Comparison of ENCODE assay signal across 2 cellular contexts in the genomic region with DNA sequence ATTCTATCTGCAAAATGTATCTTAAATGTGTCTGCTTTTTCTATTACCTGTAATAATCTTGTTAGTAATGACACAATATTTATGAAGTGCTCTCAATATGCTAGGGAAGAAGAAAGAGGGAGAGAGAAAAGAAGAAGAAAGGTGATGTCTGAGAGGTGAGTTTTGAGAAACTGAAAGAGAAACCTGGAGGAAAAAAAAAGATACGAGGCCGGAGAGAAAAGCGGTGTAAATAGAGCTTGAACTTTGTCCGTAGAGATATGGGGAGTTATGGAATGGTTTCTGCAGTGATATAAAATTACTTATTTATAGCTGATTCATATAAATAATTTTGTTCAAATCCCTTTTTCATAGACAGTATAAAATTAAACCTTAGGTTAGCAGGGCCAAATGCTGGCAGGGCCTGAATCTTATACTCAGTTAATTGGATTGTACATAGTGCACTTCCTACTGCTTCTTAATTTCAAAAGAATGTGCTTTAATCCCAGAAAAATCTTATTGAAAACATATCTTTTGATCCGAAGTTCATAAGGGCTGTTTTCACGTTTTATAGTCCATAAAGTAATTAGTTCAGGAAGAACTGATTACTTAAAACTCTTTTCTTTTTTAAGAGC.
TF ChIP-seq lines count a peak whose summit lies in the region.

No MANE protein-coding gene starts in this region.

TF ChIP-seq in SK-N-SH, 30 proteins besides CTCF, POLR2A, EP300 and RAD21 (continued from another document):
- no peak for TF ChIP-seq IRF3 (IDR thresholded peaks at IDR 0.05; ENCODE audit: low read depth, low read length)
- TF ChIP-seq RFX5 (IDR thresholded peaks at IDR 0.05; ENCODE audit: low read length) = no peak
- no peak for TF ChIP-seq FOSL2 (IDR thresholded peaks at IDR 0.05; ENCODE audit: borderline replicate concordance, low read depth)
- TF ChIP-seq JUND (IDR thresholded peaks at IDR 0.05) = no peak
- TF ChIP-seq FOXJ3 (CRISPR knock-in tag; IDR thresholded peaks at IDR 0.05) = no peak
- TF ChIP-seq EZH2phosphoT487 (IDR thresholded peaks at IDR 0.05; ENCODE audit: borderline replicate concordance, low read depth) = no peak
- no peak for TF ChIP-seq SIN3A (IDR thresholded peaks at IDR 0.05; ENCODE audit: borderline replicate concordance, low read depth, low read length)
- no peak for TF ChIP-seq FOXM1 (IDR thresholded peaks at IDR 0.05; ENCODE audit: low read depth)
- no peak for TF ChIP-seq TEAD4 (IDR thresholded peaks at IDR 0.05; ENCODE audit: borderline replicate concordance, insufficient read depth)
- no peak for TF ChIP-seq MEF2A (IDR thresholded peaks at IDR 0.05; ENCODE audit: borderline replicate concordance, low read depth)

TF ChIP-seq in SK-N-SH treated with all-trans-retinoic acid at 6 μM for 48 hours, 23 proteins besides CTCF, POLR2A, EP300 and RAD21 (continued from another document):
- TF ChIP-seq, protein P1, sequence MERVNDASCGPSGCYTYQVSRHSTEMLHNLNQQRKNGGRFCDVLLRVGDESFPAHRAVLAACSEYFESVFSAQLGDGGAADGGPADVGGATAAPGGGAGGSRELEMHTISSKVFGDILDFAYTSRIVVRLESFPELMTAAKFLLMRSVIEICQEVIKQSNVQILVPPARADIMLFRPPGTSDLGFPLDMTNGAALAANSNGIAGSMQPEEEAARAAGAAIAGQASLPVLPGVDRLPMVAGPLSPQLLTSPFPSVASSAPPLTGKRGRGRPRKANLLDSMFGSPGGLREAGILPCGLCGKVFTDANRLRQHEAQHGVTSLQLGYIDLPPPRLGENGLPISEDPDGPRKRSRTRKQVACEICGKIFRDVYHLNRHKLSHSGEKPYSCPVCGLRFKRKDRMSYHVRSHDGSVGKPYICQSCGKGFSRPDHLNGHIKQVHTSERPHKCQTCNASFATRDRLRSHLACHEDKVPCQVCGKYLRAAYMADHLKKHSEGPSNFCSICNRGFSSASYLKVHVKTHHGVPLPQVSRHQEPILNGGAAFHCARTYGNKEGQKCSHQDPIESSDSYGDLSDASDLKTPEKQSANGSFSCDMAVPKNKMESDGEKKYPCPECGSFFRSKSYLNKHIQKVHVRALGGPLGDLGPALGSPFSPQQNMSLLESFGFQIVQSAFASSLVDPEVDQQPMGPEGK (CRISPR knock-in tag; IDR thresholded peaks at IDR 0.05; ENCODE audit: borderline replicate concordance) = no peak
- TF ChIP-seq, protein P2, sequence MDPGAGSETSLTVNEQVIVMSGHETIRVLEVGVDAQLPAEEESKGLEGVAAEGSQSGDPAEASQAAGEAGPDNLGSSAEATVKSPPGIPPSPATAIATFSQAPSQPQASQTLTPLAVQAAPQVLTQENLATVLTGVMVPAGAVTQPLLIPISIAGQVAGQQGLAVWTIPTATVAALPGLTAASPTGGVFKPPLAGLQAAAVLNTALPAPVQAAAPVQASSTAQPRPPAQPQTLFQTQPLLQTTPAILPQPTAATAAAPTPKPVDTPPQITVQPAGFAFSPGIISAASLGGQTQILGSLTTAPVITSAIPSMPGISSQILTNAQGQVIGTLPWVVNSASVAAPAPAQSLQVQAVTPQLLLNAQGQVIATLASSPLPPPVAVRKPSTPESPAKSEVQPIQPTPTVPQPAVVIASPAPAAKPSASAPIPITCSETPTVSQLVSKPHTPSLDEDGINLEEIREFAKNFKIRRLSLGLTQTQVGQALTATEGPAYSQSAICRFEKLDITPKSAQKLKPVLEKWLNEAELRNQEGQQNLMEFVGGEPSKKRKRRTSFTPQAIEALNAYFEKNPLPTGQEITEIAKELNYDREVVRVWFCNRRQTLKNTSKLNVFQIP (CRISPR knock-in tag; IDR thresholded peaks at IDR 0.05; ENCODE audit: borderline replicate concordance, low read depth) = no peak
- TF ChIP-seq ZFP30 (CRISPR knock-in tag; IDR thresholded peaks at IDR 0.05) = no peak
- no peak for TF ChIP-seq ESRRG (CRISPR knock-in tag; IDR thresholded peaks at IDR 0.05)
- TF ChIP-seq RARB (CRISPR knock-in tag; IDR thresholded peaks at IDR 0.05) = no peak
- TF ChIP-seq BACH2 (CRISPR knock-in tag; IDR thresholded peaks at IDR 0.05; ENCODE audit: borderline replicate concordance) = no peak
- TF ChIP-seq CSDC2 (CRISPR knock-in tag; IDR thresholded peaks at IDR 0.05) = no peak
- no peak for TF ChIP-seq GLIS3 (CRISPR knock-in tag; IDR thresholded peaks at IDR 0.05)
- TF ChIP-seq, protein P3, sequence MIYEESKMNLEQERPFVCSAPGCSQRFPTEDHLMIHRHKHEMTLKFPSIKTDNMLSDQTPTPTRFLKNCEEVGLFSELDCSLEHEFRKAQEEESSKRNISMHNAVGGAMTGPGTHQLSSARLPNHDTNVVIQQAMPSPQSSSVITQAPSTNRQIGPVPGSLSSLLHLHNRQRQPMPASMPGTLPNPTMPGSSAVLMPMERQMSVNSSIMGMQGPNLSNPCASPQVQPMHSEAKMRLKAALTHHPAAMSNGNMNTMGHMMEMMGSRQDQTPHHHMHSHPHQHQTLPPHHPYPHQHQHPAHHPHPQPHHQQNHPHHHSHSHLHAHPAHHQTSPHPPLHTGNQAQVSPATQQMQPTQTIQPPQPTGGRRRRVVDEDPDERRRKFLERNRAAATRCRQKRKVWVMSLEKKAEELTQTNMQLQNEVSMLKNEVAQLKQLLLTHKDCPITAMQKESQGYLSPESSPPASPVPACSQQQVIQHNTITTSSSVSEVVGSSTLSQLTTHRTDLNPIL (CRISPR knock-in tag; IDR thresholded peaks at IDR 0.05; ENCODE audit: low read depth) = no peak
- TF ChIP-seq ARNTL (CRISPR knock-in tag; IDR thresholded peaks at IDR 0.05; ENCODE audit: borderline replicate concordance, low read depth) = no peak
- no peak for TF ChIP-seq ZC3H10 (CRISPR knock-in tag; IDR thresholded peaks at IDR 0.05)
- no peak for TF ChIP-seq ZFP3 (CRISPR knock-in tag; IDR thresholded peaks at IDR 0.05)
- no peak for TF ChIP-seq TOX (CRISPR knock-in tag; IDR thresholded peaks at IDR 0.05; ENCODE audit: borderline replicate concordance)
- no peak for TF ChIP-seq ZNF8 (CRISPR knock-in tag; IDR thresholded peaks at IDR 0.05)
- TF ChIP-seq SNAI2 (CRISPR knock-in tag; IDR thresholded peaks at IDR 0.05) = no peak
- TF ChIP-seq, protein P4, sequence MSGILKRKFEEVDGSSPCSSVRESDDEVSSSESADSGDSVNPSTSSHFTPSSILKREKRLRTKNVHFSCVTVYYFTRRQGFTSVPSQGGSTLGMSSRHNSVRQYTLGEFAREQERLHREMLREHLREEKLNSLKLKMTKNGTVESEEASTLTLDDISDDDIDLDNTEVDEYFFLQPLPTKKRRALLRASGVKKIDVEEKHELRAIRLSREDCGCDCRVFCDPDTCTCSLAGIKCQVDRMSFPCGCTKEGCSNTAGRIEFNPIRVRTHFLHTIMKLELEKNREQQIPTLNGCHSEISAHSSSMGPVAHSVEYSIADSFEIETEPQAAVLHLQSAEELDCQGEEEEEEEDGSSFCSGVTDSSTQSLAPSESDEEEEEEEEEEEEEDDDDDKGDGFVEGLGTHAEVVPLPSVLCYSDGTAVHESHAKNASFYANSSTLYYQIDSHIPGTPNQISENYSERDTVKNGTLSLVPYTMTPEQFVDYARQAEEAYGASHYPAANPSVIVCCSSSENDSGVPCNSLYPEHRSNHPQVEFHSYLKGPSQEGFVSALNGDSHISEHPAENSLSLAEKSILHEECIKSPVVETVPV (CRISPR knock-in tag; IDR thresholded peaks at IDR 0.05) = no peak
TF ChIP-seq in SK-N-SH treated with all-trans-retinoic acid at 6 μM for 48 hours: peak in this region for 0.
